ENCODE assay signal across 8 cellular contexts in genomic region chr10:63217120-63217605, GRCh38.
DNase-seq lines count a peak whose midpoint lies in the region; ATAC-seq and TF ChIP-seq lines count a peak whose summit lies in the region.

No MANE protein-coding gene starts in this region.

- peaks cover 61% of the 10 kb centered on the region for H3K79me2 ChIP-seq in smooth muscle cell (ENCODE audit: low read depth)

- H3K4me3 Mint-ChIP-seq in CD4-positive, alpha-beta memory T cell: peak overlapping the region in 4 of 8 donors; percentile 3 to 61 (median 24)

- peak overlapping the region in 6 of 7 donors; percentile 25 to 81 (median 68) for H3K27ac Mint-ChIP-seq in CD4-positive, alpha-beta memory T cell

- peaks cover 41 to 61% (median 43%) of the 10 kb centered on the region in 4 donors for H3K4me1 Mint-ChIP-seq in CD4-positive, alpha-beta memory T cell

- no peak for TF ChIP-seq POLR2A in adrenal gland (IDR thresholded peaks at IDR 0.05)

- POLR2A ChIA-PET in CD4-positive, alpha-beta memory T cell (lab: Charles Lee; ENCODE audit: partially characterized antibody): interaction anchor here (0.6 to 2.4 kb wide), 8 partner anchors 10 to 503 kb away, joined by 3 to 12 read pairs (median 4); partner anchors contain the start of gene REEP3

- H3K36me3 Mint-ChIP-seq in CD4-positive, alpha-beta memory T cell: peaks cover 22 to 30% of the 10 kb centered on the region in 2 donors

- ATAC-seq in GM18511 (IDR thresholded peaks at IDR 0.05; ENCODE audit: unreplicated experiment): peak; percentile 88
- peak; percentile 80 for ATAC-seq in HG02885 (IDR thresholded peaks at IDR 0.05; ENCODE audit: poor library complexity, unreplicated experiment)

- H3K9me3 Mint-ChIP-seq in CD4-positive, alpha-beta memory T cell: peaks cover 0 to 3% (median 0%) of the 10 kb centered on the region in 8 donors

- peaks cover 50% of the 10 kb centered on the region for H3K4me1 ChIP-seq in CD4-positive, alpha-beta memory T cell (ENCODE audit: insufficient read depth, low read length)
- H3K4me1 ChIP-seq in adrenal gland (replicated peaks in 1 of 2) (peaks cover 0 to 37% of the 10 kb centered on the region in 2 donors), left ventricle myocardium inferior (peaks cover 64% of the 10 kb centered on the region), smooth muscle cell (ENCODE audit: low read depth) (peaks cover 2% of the 10 kb centered on the region)
- H3K4me1 ChIP-seq in effector memory CD4-positive, alpha-beta T cell (ENCODE audit: control insufficient read depth, insufficient read depth, low read length, poor library complexity, severe bottlenecking): peaks cover 9% of the 10 kb centered on the region

- no peak overlapping the region for H3K4me3 ChIP-seq in CD4-positive, alpha-beta memory T cell (ENCODE audit: low read length in 2 of 2)
- H3K4me3 ChIP-seq in adrenal gland: no peak overlapping the region
- H3K4me3 ChIP-seq in left ventricle myocardium inferior: no peak overlapping the region
- H3K4me3 ChIP-seq in smooth muscle cell: no peak overlapping the region
- no peak overlapping the region for H3K4me3 ChIP-seq in effector memory CD4-positive, alpha-beta T cell (ENCODE audit: insufficient read depth, low read depth, low read length, poor library complexity, severe bottlenecking)

- H3F3A ChIP-seq in smooth muscle cell (ENCODE audit: low read depth): peaks cover 8% of the 10 kb centered on the region

- TF ChIP-seq CTCF in adrenal gland (IDR thresholded peaks at IDR 0.05) (peak; percentile 50 to 86 (median 74)), left ventricle myocardium inferior (IDR thresholded peaks at IDR 0.05; ENCODE audit: borderline replicate concordance) (peak; percentile 77), smooth muscle cell (IDR thresholded peaks at IDR 0.05; ENCODE audit: borderline replicate concordance, insufficient read depth, poor library complexity, severe bottlenecking) (peak; percentile 59)

- peak overlapping the region; percentile 58 for H3K4me2 ChIP-seq in smooth muscle cell

- no peaks in the 10 kb centered on the region for H3K9me3 ChIP-seq in CD4-positive, alpha-beta memory T cell (ENCODE audit: control insufficient read depth in 1 of 2, low read length in 2 of 2)
- H3K9me3 ChIP-seq in adrenal gland (replicated peaks in 1 of 3) (no peaks in the 10 kb centered on the region), left ventricle myocardium inferior (replicated peaks) (no peaks in the 10 kb centered on the region), smooth muscle cell (replicated peaks; ENCODE audit: low read depth) (no peaks in the 10 kb centered on the region)
- H3K9me3 ChIP-seq in effector memory CD4-positive, alpha-beta T cell (ENCODE audit: control insufficient read depth, low read length): no peaks in the 10 kb centered on the region

- 8 to 11% (median 9%) methylated on average over 3 of the region's 3 CpGs for WGBS in adrenal gland, 4 donors
- WGBS in smooth muscle cell (ENCODE audit: low lambda C conversion rate): 49% methylated on average over 3 of the region's 3 CpGs

- H4K20me1 ChIP-seq in smooth muscle cell (ENCODE audit: low read depth): peaks cover 55% of the 10 kb centered on the region

- intact Hi-C loops in CD4-positive, alpha-beta memory T cell (cut with micrococcal nuclease): loop anchor here (1.0 to 10.0 kb wide), 7 partner anchors 52 to 503 kb away; no protein-coding TSS in a partner anchor
- intact Hi-C loops in adrenal gland (cut with DNase I) (loop anchor here in 1 of 2 donors (10.0 kb wide), 2 partner anchors 48 to 248 kb away; partner anchors contain the start of gene JMJD1C), left ventricle myocardium inferior (cut with micrococcal nuclease) (loop anchor here (10.0 kb wide), 2 partner anchors 48 to 408 kb away; no protein-coding TSS in a partner anchor)

- DNase-seq in CD4-positive, alpha-beta memory T cell: peak in 4 of 5 donors; percentile 60 to 68 (median 64)
- peak; percentile 7 for DNase-seq in NCI-H2171 (lab: John Stamatoyannopoulos, UW)
- DNase-seq in adrenal gland: peak in 1 of 7 donors; percentile 29
- DNase-seq in left ventricle myocardium inferior: no peak
- DNase-seq in smooth muscle cell (lab: John Stamatoyannopoulos, UW; ENCODE audit: unreplicated experiment): no peak
- no peak for DNase-seq in effector memory CD4-positive, alpha-beta T cell

- no peak overlapping the region for H3K27ac ChIP-seq in CD4-positive, alpha-beta memory T cell (ENCODE audit: low read depth, low read length)
- H3K27ac ChIP-seq in adrenal gland (no peak overlapping the region), left ventricle myocardium inferior (replicated peaks) (no peak overlapping the region), smooth muscle cell (ENCODE audit: low read depth) (peak overlapping the region; percentile 53)
- no peak overlapping the region for H3K27ac ChIP-seq in effector memory CD4-positive, alpha-beta T cell (ENCODE audit: insufficient read depth, low read length, poor library complexity, severe bottlenecking)

- no peaks in the 10 kb centered on the region for H3K27me3 ChIP-seq in CD4-positive, alpha-beta memory T cell (ENCODE audit: insufficient read depth, low read length)
- H3K27me3 ChIP-seq in adrenal gland (no peaks in the 10 kb centered on the region), left ventricle myocardium inferior (ENCODE audit: low read depth) (no peaks in the 10 kb centered on the region), smooth muscle cell (ENCODE audit: low read depth) (no peaks in the 10 kb centered on the region)
- no peaks in the 10 kb centered on the region for H3K27me3 ChIP-seq in effector memory CD4-positive, alpha-beta T cell (replicated peaks; ENCODE audit: control insufficient read depth, insufficient read depth, low read length, poor library complexity, severe bottlenecking)

- peaks cover 29% of the 10 kb centered on the region for H3K36me3 ChIP-seq in CD4-positive, alpha-beta memory T cell (ENCODE audit: insufficient read depth, low read length)
- H3K36me3 ChIP-seq in adrenal gland (replicated peaks in 1 of 2): peaks cover 0 to 16% of the 10 kb centered on the region in 2 donors
- peaks cover 35% of the 10 kb centered on the region for H3K36me3 ChIP-seq in left ventricle myocardium inferior
- H3K36me3 ChIP-seq in smooth muscle cell (ENCODE audit: low read depth): peaks cover 14% of the 10 kb centered on the region
- H3K36me3 ChIP-seq in effector memory CD4-positive, alpha-beta T cell (ENCODE audit: control insufficient read depth, insufficient read depth, low read length): peaks cover 31% of the 10 kb centered on the region

- H3K9ac ChIP-seq in smooth muscle cell (ENCODE audit: low read depth): no peak overlapping the region

- H2AFZ ChIP-seq in smooth muscle cell (ENCODE audit: low read depth): no peak overlapping the region

- CTCF ChIA-PET in CD4-positive, alpha-beta memory T cell (lab: Charles Lee; ENCODE audit: partially characterized antibody): interaction anchor here (0.8 to 3.7 kb wide), 25 partner anchors 8 to 504 kb away, joined by 3 to 86 read pairs (median 4); partner anchors contain the start of gene JMJD1C

- H3K27me3 Mint-ChIP-seq in CD4-positive, alpha-beta memory T cell: no peaks in the 10 kb centered on the region

Comparison
In these comparisons a context has a peak if more than half of its experiments do, and no peak if none do; other contexts are left out.
1. DNase-seq: peak in CD4-positive, alpha-beta memory T cell (4 of 5) and NCI-H2171 (single experiment); none in left ventricle myocardium inferior (single experiment), smooth muscle cell (single experiment) and effector memory CD4-positive, alpha-beta T cell (0 of 3).
2. Peak in every context shown above with its lines, with median percentiles within 50 percentile points of each other: CTCF ChIP-seq.